8 cellular contexts compared by ENCODE assay signal in the genomic region with DNA sequence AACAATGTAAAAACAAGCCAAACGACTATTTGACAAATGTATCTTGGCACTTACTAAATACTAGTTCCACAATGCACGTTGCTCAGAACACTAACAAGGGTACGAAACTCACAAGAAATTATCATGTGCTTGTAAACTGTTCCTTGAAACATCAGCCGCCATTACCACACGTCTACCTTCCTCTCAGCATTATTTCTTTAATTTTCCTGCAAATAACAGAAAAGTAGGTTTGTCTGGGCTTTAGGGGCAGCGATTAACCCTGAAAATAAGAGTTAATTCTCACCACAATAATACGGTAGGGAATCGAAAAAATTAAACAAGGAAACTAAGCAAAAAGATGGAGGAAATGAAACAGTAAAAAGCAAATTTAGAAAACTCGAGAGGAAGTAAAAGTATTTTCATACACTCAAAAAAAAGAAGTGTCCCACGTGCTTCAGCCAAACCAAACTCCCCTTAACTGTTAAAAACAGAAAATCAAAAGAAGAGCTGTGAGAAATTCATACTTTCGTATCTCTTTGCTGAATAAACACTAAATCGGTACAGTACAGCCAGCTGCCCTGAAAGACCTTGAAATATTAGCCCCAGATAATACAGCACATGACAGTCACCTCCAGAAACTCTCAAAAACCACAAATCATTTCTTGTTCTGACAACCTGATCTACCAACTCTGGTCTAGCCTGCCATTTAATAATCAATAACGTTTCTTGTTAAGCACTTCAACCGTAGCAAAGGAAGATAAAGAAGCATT. TPM values are rescaled to one million over a fixed set of nuclear protein-coding genes. Genes with fewer than 3 reads are reported as not detected.
DNase-seq lines count a peak whose midpoint lies in the region; ATAC-seq and TF ChIP-seq lines count a peak whose summit lies in the region.

No MANE protein-coding gene starts in this region.

- H3K27ac Mint-ChIP-seq in activated naive CD4-positive, alpha-beta T cell treated with anti-CD3 and anti-CD28 coated beads, Interleukin-2, amount 50 U/mL, for 24 hours: peak overlapping the region; percentile 74

- peak overlapping the region; percentile 91 for H3K4me3 ChIP-seq in SK-N-MC
- H3K4me3 ChIP-seq in fibroblast of villous mesenchyme (ENCODE audit: low read depth, low read length): peak overlapping the region; percentile 92
- H3K4me3 ChIP-seq in skeletal muscle satellite cell (ENCODE audit: low read length): peak overlapping the region; percentile 97

- H3K4me1 Mint-ChIP-seq in activated naive CD4-positive, alpha-beta T cell treated with anti-CD3 and anti-CD28 coated beads, Interleukin-2, amount 50 U/mL, for 24 hours: peaks cover 79% of the 10 kb centered on the region

- peaks cover 48% of the 10 kb centered on the region for H3K4me1 ChIP-seq in skeletal muscle satellite cell (ENCODE audit: control insufficient read depth, insufficient read depth, low read length)

- no peak for TF ChIP-seq CTCF in fibroblast of villous mesenchyme (IDR thresholded peaks at IDR 0.05; ENCODE audit: insufficient read depth, low read depth, low read length)

- DNase-seq in activated naive CD4-positive, alpha-beta T cell treated with Interleukin-2 at 50 U/mL for 16 hours: no peak
- DNase-seq in SK-N-MC (ENCODE audit: low read depth, low spot score) (no peak), fibroblast of villous mesenchyme (ENCODE audit: low read depth) (no peak), OCI-M2 (lab: John Stamatoyannopoulos, UW; ENCODE audit: unreplicated experiment) (no peak), amygdala (lab: John Stamatoyannopoulos, UW) (no peak)

- H3K36me3 Mint-ChIP-seq in activated naive CD4-positive, alpha-beta T cell treated with anti-CD3 and anti-CD28 coated beads, Interleukin-2, amount 50 U/mL, for 24 hours: peaks cover 12% of the 10 kb centered on the region

- ATAC-seq in HG02970 (IDR thresholded peaks at IDR 0.05; ENCODE audit: low FRiP score, unreplicated experiment): peak; percentile 48

- H3K9me3 ChIP-seq in SK-N-MC (ENCODE audit: low read depth, low read length): no peaks in the 10 kb centered on the region
- H3K9me3 ChIP-seq in skeletal muscle satellite cell (replicated peaks; ENCODE audit: low read length): no peaks in the 10 kb centered on the region

- peak overlapping the region; percentile 83 for H3K4me2 ChIP-seq in skeletal muscle satellite cell (ENCODE audit: low read length)

- no peaks in the 10 kb centered on the region for H3K27me3 Mint-ChIP-seq in activated naive CD4-positive, alpha-beta T cell treated with anti-CD3 and anti-CD28 coated beads, Interleukin-2, amount 50 U/mL, for 24 hours

- no peaks in the 10 kb centered on the region for H3K9me3 Mint-ChIP-seq in activated naive CD4-positive, alpha-beta T cell treated with anti-CD3 and anti-CD28 coated beads, Interleukin-2, amount 50 U/mL, for 24 hours

- H3K27me3 ChIP-seq in skeletal muscle satellite cell (ENCODE audit: control insufficient read depth, insufficient read depth, low read length): no peaks in the 10 kb centered on the region

- peak overlapping the region; percentile 82 for H3K9ac ChIP-seq in SK-N-MC (ENCODE audit: insufficient read length)
- peak overlapping the region; percentile 98 for H3K9ac ChIP-seq in skeletal muscle satellite cell (ENCODE audit: low read depth, low read length)

- H3K27ac ChIP-seq in SK-N-MC: no peak overlapping the region

- H3K4me3 Mint-ChIP-seq in activated naive CD4-positive, alpha-beta T cell treated with anti-CD3 and anti-CD28 coated beads, Interleukin-2, amount 50 U/mL, for 24 hours: peak overlapping the region; percentile 87

- H3K36me3 ChIP-seq in SK-N-MC (ENCODE audit: insufficient read depth, low read length): no peaks in the 10 kb centered on the region
- H3K36me3 ChIP-seq in skeletal muscle satellite cell (ENCODE audit: insufficient read depth, low read length): peaks cover 10% of the 10 kb centered on the region

RNA-seq across cellular contexts. Expression of a gene that starts 1.2 kb away (rescaled TPM):
- 32.5 and 36.7 TPM in 2 replicates for total RNA-seq in fibroblast of villous mesenchyme
- 24.1 and 27.3 TPM in 2 replicates for total RNA-seq in skeletal muscle satellite cell (2012; rRNA removed)
